11 cellular contexts compared by ENCODE assay signal in genomic region chr7:107889992-107890391, GRCh38. TPM values are rescaled to one million over a fixed set of nuclear protein-coding genes. Genes with fewer than 3 reads are reported as not detected.
A peak's percentile ranks its signal among the peaks of the same experiment; 100 is the strongest.
DNase-seq lines count a peak whose midpoint lies in the region; ATAC-seq and TF ChIP-seq lines count a peak whose summit lies in the region.
"Had no signal": no experiment of that assay in that cellular context is flagged by ENCODE, and none has a peak within 500 bp of the region (broad histone marks: within the 10 kb centered on the region; RNA-seq: fewer than 3 reads in every experiment).

No MANE protein-coding gene starts in this region.

- H3K27ac Mint-ChIP-seq in activated T-cell treated with anti-CD3 and anti-CD28 coated beads, Interleukin-2, amount 50 U/mL, for 72 hours, result peak overlapping the region; percentile 94
- H3K27ac Mint-ChIP-seq in activated CD4-positive, alpha-beta memory T cell treated with anti-CD3 and anti-CD28 coated beads, Interleukin-2, amount 10 ng/mL, durations not matched to agents 7 days and 5 days, result peak overlapping the region; percentile 91

- peak overlapping the region; percentile 91 to 92 for H3K4me3 Mint-ChIP-seq in activated T-cell treated with anti-CD3 and anti-CD28 coated beads, Interleukin-2, amount 50 U/mL, for 72 hours
- peak overlapping the region; percentile 93 for H3K4me3 Mint-ChIP-seq in activated CD4-positive, alpha-beta memory T cell treated with anti-CD3 and anti-CD28 coated beads, Interleukin-2, amount 10 ng/mL, durations not matched to agents 7 days and 5 days

- TF ChIP-seq CTCF in tibial nerve (IDR thresholded peaks at IDR 0.05), result no peak

- peaks cover 2 to 10% of the 10 kb centered on the region in 2 donors for H3K36me3 ChIP-seq in muscle layer of duodenum (ENCODE audit: control insufficient read depth in 1 of 2, insufficient read depth in 2 of 2, low read length in 2 of 2)
- peaks cover 0 to 13% (median 0%) of the 10 kb centered on the region in 3 donors for H3K36me3 ChIP-seq in tibial nerve

- intact Hi-C loops in cardiac septum (cut with DNase I), result loop anchor here (5.0 kb wide), 2 partner anchors 77 to 127 kb away; no protein-coding TSS in a partner anchor

- H3K27ac ChIP-seq in muscle layer of duodenum (ENCODE audit: low read length) (peak overlapping the region; percentile 97), tibial nerve (peak overlapping the region; percentile 84 to 99 (median 96))

- no peak for TF ChIP-seq POLR2A in tibial nerve (IDR thresholded peaks at IDR 0.05)

- POLR2A ChIA-PET in activated CD4-positive, alpha-beta memory T cell treated with anti-CD3 and anti-CD28 coated beads, Interleukin-2, amount 10 ng/mL, durations not matched to agents 7 days and 5 days (lab: Charles Lee), result interaction anchor here (1.4 to 5.5 kb wide), 4 partner anchors 10 to 721 kb away, joined by 6 to 47 read pairs (median 18); partner anchors contain the start of genes CBLL1 and HBP1

- DNase-seq in activated T-cell treated with anti-CD3 and anti-CD28 coated beads, Interleukin-2, amount 50 U/mL, for 72 hours, result no peak
- no peak for DNase-seq in activated T-cell treated with anti-CD3 and anti-CD28 coated beads for 4 hours
- DNase-seq in activated CD4-positive, alpha-beta memory T cell treated with anti-CD3 and anti-CD28 coated beads, Interleukin-2, amount 10 ng/mL, durations not matched to agents 7 days and 5 days, result no peak
- no peak for DNase-seq in tibial nerve (ENCODE audit: low spot score in 2 of 2)
- no peak for DNase-seq in stimulated activated CD4-positive, alpha-beta T cell treated with anti-CD3 and anti-CD28 coated beads, Interleukin-12 subunit alpha, Interleukin-12 subunit beta, amount 100 ng/mL, for 4 hours
- DNase-seq in NCI-H345 treated with DMSO at 0.1 percent for 48 hours (lab: John Stamatoyannopoulos, UW; ENCODE audit: unreplicated experiment), result no peak
- DNase-seq in cardiac septum (ENCODE audit: low spot score), result no peak
- DNase-seq: activated CD8-positive, alpha-beta memory T cell treated with anti-CD3 and anti-CD28 coated beads, Interleukin-2, amount 50 U/mL, for 4 hours; kidney; SHP77 treated with DMSO at 0.1 percent for 48 hours had no signal

- H3K4me3 ChIP-seq in muscle layer of duodenum (ENCODE audit: low read depth in 1 of 2, low read length in 2 of 2), result peak overlapping the region; percentile 76 to 95
- peak overlapping the region in 1 of 4 donors; percentile 92 for H3K4me3 ChIP-seq in tibial nerve

- peaks cover 5 to 16% of the 10 kb centered on the region in 2 donors for H3K36me3 Mint-ChIP-seq in activated T-cell treated with anti-CD3 and anti-CD28 coated beads, Interleukin-2, amount 50 U/mL, for 72 hours (ENCODE audit: insufficient read depth in 2 of 2)
- H3K36me3 Mint-ChIP-seq in activated CD4-positive, alpha-beta memory T cell treated with anti-CD3 and anti-CD28 coated beads, Interleukin-2, amount 10 ng/mL, durations not matched to agents 7 days and 5 days (ENCODE audit: low read depth), result peaks cover 15% of the 10 kb centered on the region

- ATAC-seq in activated T-cell treated with anti-CD3 and anti-CD28 coated beads, Interleukin-2, amount 50 U/mL, for 72 hours (replicated peaks in 1 of 2), result no peak

- CTCF ChIA-PET in activated CD4-positive, alpha-beta memory T cell treated with anti-CD3 and anti-CD28 coated beads, Interleukin-2, amount 10 ng/mL, durations not matched to agents 7 days and 5 days (lab: Charles Lee), result interaction anchor here (0.9 to 4.8 kb wide), 7 partner anchors 10 to 147 kb away, joined by 3 to 29 read pairs (median 9); partner anchors contain the start of gene CBLL1

- H3K9me3 ChIP-seq in muscle layer of duodenum (ENCODE audit: control insufficient read depth in 1 of 2, low read length in 2 of 2) (no peaks in the 10 kb centered on the region), tibial nerve (no peaks in the 10 kb centered on the region)

- H3K4me1 ChIP-seq in muscle layer of duodenum (ENCODE audit: control insufficient read depth in 1 of 2, insufficient read depth in 2 of 2, low read length in 2 of 2) (peaks cover 10 to 27% of the 10 kb centered on the region in 2 donors), tibial nerve (peaks cover 0 to 41% (median 20%) of the 10 kb centered on the region in 4 donors)

- 50 to 80% methylated on average over 3 of the region's 3 CpGs for WGBS in tibial nerve, 2 donors

- no peak for TF ChIP-seq EP300 in tibial nerve (IDR thresholded peaks at IDR 0.05)

- no peaks in the 10 kb centered on the region for H3K27me3 Mint-ChIP-seq in activated T-cell treated with anti-CD3 and anti-CD28 coated beads, Interleukin-2, amount 50 U/mL, for 72 hours (ENCODE audit: low read depth)
- H3K27me3 Mint-ChIP-seq in activated CD4-positive, alpha-beta memory T cell treated with anti-CD3 and anti-CD28 coated beads, Interleukin-2, amount 10 ng/mL, durations not matched to agents 7 days and 5 days, result peaks cover 2% of the 10 kb centered on the region

- H3K4me1 Mint-ChIP-seq in activated T-cell treated with anti-CD3 and anti-CD28 coated beads, Interleukin-2, amount 50 U/mL, for 72 hours (ENCODE audit: low read depth), result peaks cover 36% of the 10 kb centered on the region
- peaks cover 39% of the 10 kb centered on the region for H3K4me1 Mint-ChIP-seq in activated CD4-positive, alpha-beta memory T cell treated with anti-CD3 and anti-CD28 coated beads, Interleukin-2, amount 10 ng/mL, durations not matched to agents 7 days and 5 days

- H3K9me3 Mint-ChIP-seq in activated T-cell treated with anti-CD3 and anti-CD28 coated beads, Interleukin-2, amount 50 U/mL, for 72 hours, result peaks cover 0 to 1% of the 10 kb centered on the region in 2 donors
- H3K9me3 Mint-ChIP-seq in activated CD4-positive, alpha-beta memory T cell treated with anti-CD3 and anti-CD28 coated beads, Interleukin-2, amount 10 ng/mL, durations not matched to agents 7 days and 5 days, result peaks cover 2% of the 10 kb centered on the region

- no peaks in the 10 kb centered on the region for H3K27me3 ChIP-seq in muscle layer of duodenum (ENCODE audit: low read depth, low read length)
- H3K27me3 ChIP-seq in tibial nerve, result no peaks in the 10 kb centered on the region

RNA-seq across cellular contexts. Expression of gene DLD, which starts 1.0 kb away (rescaled TPM):
- total RNA-seq in activated T-cell treated with anti-CD3 and anti-CD28 coated beads, Interleukin-2, amount 50 U/mL, for 72 hours, result 100 to 1,000 TPM; 104 to 105 TPM
- 10 to 100 TPM; 68.2 to 70.6 TPM for total RNA-seq in activated CD4-positive, alpha-beta memory T cell treated with anti-CD3 and anti-CD28 coated beads, Interleukin-2, amount 10 ng/mL, durations not matched to agents 7 days and 5 days
- 10 to 100 TPM; 43.5 to 67.3 (median 59.9) TPM for total RNA-seq in tibial nerve
- 299 TPM for total RNA-seq in cardiac septum
